In the genomic region with DNA sequence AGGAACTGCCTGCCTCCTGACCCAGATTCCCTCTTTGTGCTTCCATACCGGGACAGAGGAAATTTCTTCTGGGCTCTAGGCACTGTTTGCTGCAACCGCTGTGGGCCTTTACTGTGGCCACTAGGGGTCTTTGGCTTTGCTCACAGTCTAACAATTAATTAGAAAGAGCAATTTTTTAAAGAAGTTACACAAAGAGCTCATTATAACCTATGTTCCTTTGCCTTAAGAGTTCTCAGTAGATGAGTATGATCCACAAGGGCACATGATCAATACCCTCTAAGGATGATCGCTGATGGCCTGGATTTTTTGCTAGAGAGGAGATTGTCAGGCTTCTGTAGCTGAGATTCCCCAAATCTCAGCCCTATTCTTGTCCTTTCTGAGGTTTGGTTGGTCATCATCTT, we compare ENCODE assay signal across 8 cellular contexts.
DNase-seq lines count a peak whose midpoint lies in the region; ATAC-seq and TF ChIP-seq lines count a peak whose summit lies in the region.

No MANE protein-coding gene starts in this region.

- H2AK5ac ChIP-seq in mesendoderm (ENCODE audit: low read length): no peak overlapping the region

- in situ Hi-C loops in brain microvascular endothelial cell (cut with HindIII; ENCODE audit: low pct_ligation_motif_present, low sequenced_read_pairs): no loop called here

- no peaks in the 10 kb centered on the region for H3K79me1 ChIP-seq in mesendoderm (ENCODE audit: low read length)

- H4K8ac ChIP-seq in mesendoderm (ENCODE audit: low read depth, low read length): no peak overlapping the region

- no CpG with 5 or more reads among the region's 3 CpGs for WGBS in mesendoderm (ENCODE audit: extremely low coverage, insufficient coverage, low lambda C conversion rate)

- no peak overlapping the region for H4K5ac ChIP-seq in mesendoderm (ENCODE audit: low read length)

- no peak overlapping the region for H2BK5ac ChIP-seq in mesendoderm (ENCODE audit: low read length)

- DNase-seq in D341Med (ENCODE audit: low spot score) (peak; percentile 75), brain microvascular endothelial cell (peak; percentile 24), mesendoderm (peak; percentile 57), NCI-H345 (lab: John Stamatoyannopoulos, UW) (no peak), NCI-H2227 (lab: John Stamatoyannopoulos, UW; ENCODE audit: unreplicated experiment) (no peak), dedifferentiated amniotic fluid mesenchymal stem cell (ENCODE audit: extremely low spot score) (no peak)

- no peak overlapping the region for H3K18ac ChIP-seq in mesendoderm (ENCODE audit: low read length)

- no peak overlapping the region for H3K56ac ChIP-seq in mesendoderm (ENCODE audit: low read length)

- peak; percentile 93 for TF ChIP-seq CTCF in brain microvascular endothelial cell (IDR thresholded peaks at IDR 0.05; ENCODE audit: low read depth, low read length, missing control alignments)

- no peak overlapping the region for H2BK15ac ChIP-seq in mesendoderm (replicated peaks; ENCODE audit: low read depth)

- no peak overlapping the region for H3K4me2 ChIP-seq in mesendoderm (ENCODE audit: low read length)

- H3K4me3 ChIP-seq in brain microvascular endothelial cell (ENCODE audit: low read depth, low read length) (no peak overlapping the region), mesendoderm (ENCODE audit: low read length) (no peak overlapping the region)

- no peaks in the 10 kb centered on the region for H3K79me2 ChIP-seq in mesendoderm (ENCODE audit: control insufficient read depth, insufficient read depth, low read length)

- no peak overlapping the region for H3K27ac ChIP-seq in brain microvascular endothelial cell
- no peak overlapping the region for H3K27ac ChIP-seq in mesendoderm (ENCODE audit: low read depth, low read length)

- no peak overlapping the region for H3K4ac ChIP-seq in mesendoderm (ENCODE audit: low read depth, low read length)

- ATAC-seq in HG03175 (IDR thresholded peaks at IDR 0.05; ENCODE audit: unreplicated experiment): peak; percentile 58
- no peak for ATAC-seq in HG02763 (IDR thresholded peaks at IDR 0.05; ENCODE audit: unreplicated experiment)

- H3K9ac ChIP-seq in mesendoderm (ENCODE audit: low read length): no peak overlapping the region

- no peaks in the 10 kb centered on the region for H3K36me3 ChIP-seq in brain microvascular endothelial cell (replicated peaks)
- no peaks in the 10 kb centered on the region for H3K36me3 ChIP-seq in mesendoderm (ENCODE audit: control insufficient read depth, insufficient read depth, low read length)

- no peaks in the 10 kb centered on the region for H3K27me3 ChIP-seq in brain microvascular endothelial cell (replicated peaks)
- H3K27me3 ChIP-seq in mesendoderm (ENCODE audit: insufficient read depth, low read length, poor library complexity): no peaks in the 10 kb centered on the region

- no peaks in the 10 kb centered on the region for H3K4me1 ChIP-seq in mesendoderm (ENCODE audit: control insufficient read depth, low read depth, low read length)

- H2BK120ac ChIP-seq in mesendoderm (ENCODE audit: low read depth, low read length): no peak overlapping the region

- no peak overlapping the region for H3K23ac ChIP-seq in mesendoderm (ENCODE audit: low read length)

Comparison
In these comparisons a context has a peak if more than half of its experiments do, and no peak if none do; other contexts are left out.
1. DNase-seq: peak in D341Med (single experiment), brain microvascular endothelial cell (single experiment) and mesendoderm (single experiment); none in NCI-H345 (single experiment), NCI-H2227 (single experiment) and dedifferentiated amniotic fluid mesenchymal stem cell (single experiment).